17 cellular contexts compared by ENCODE assay signal in genomic region chrX:96764864-96765263, GRCh38.
A peak's percentile ranks its signal among the peaks of the same experiment; 100 is the strongest.
DNase-seq lines count a peak whose midpoint lies in the region; ATAC-seq lines count a peak whose summit lies in the region.
"Had no signal": no experiment of that assay in that cellular context is flagged by ENCODE, and none has a peak within 500 bp of the region (broad histone marks: within the 10 kb centered on the region; RNA-seq: fewer than 3 reads in every experiment).

No MANE protein-coding gene starts in this region.

- no peak overlapping the region for H2BK120ac ChIP-seq in mesendoderm (ENCODE audit: low read depth, low read length)

- H3K79me1 ChIP-seq in mesendoderm (ENCODE audit: low read length): no peaks in the 10 kb centered on the region

- H3K9me3 Mint-ChIP-seq in activated CD4-positive, alpha-beta T cell treated with anti-CD3 and anti-CD28 coated beads, Interleukin-2, amount 10 ng/mL, durations not matched to agents 7 days and 5 days: no peaks in the 10 kb centered on the region
- H3K9me3 Mint-ChIP-seq: CD8-positive, alpha-beta T cell; T-helper 1 cell treated with Interleukin-12 subunit alpha and Interleukin-12 subunit beta and Interleukin-4 antibody, amounts not matched to agents 30 μg/mL and 1 μg/mL, for 36 hours had no signal

- peaks cover 11% of the 10 kb centered on the region for H3K4me1 Mint-ChIP-seq in activated CD4-positive, alpha-beta T cell treated with anti-CD3 and anti-CD28 coated beads, Interleukin-2, amount 10 ng/mL, durations not matched to agents 7 days and 5 days

- no peaks in the 10 kb centered on the region for H3K79me2 ChIP-seq in mesendoderm (ENCODE audit: control insufficient read depth, insufficient read depth, low read length)

- H3K27me3 ChIP-seq in mesendoderm (ENCODE audit: insufficient read depth, low read length, poor library complexity): no peaks in the 10 kb centered on the region
- H3K27me3 ChIP-seq: brain microvascular endothelial cell, foreskin keratinocyte had no signal

- H3K36me3 Mint-ChIP-seq in activated CD4-positive, alpha-beta T cell treated with anti-CD3 and anti-CD28 coated beads, Interleukin-2, amount 10 ng/mL, durations not matched to agents 7 days and 5 days (ENCODE audit: low read depth): no peaks in the 10 kb centered on the region
- H3K36me3 Mint-ChIP-seq: CD8-positive, alpha-beta T cell had no signal

- H3K56ac ChIP-seq in mesendoderm (ENCODE audit: low read length): no peak overlapping the region

- H4K5ac ChIP-seq in mesendoderm (ENCODE audit: low read length): no peak overlapping the region

- no CpG with 5 or more reads among the region's 1 CpG for WGBS in mesendoderm (ENCODE audit: extremely low coverage, insufficient coverage, low lambda C conversion rate)

- CTCF ChIA-PET in activated CD4-positive, alpha-beta T cell treated with anti-CD3 and anti-CD28 coated beads, Interleukin-2, amount 10 ng/mL, durations not matched to agents 7 days and 5 days (lab: Charles Lee): no interaction called here

- DNase-seq in activated CD4-positive, alpha-beta T cell treated with anti-CD3 and anti-CD28 coated beads, Interleukin-2, amount 10 ng/mL, durations not matched to agents 7 days and 5 days: no peak
- no peak for DNase-seq in activated CD4-positive, alpha-beta T cell treated with anti-CD3 and anti-CD28 coated beads, Interleukin-2, amount 50 U/mL, for 1 hour
- DNase-seq in mesendoderm (peak; percentile 64), NCI-H1048 (lab: John Stamatoyannopoulos, UW) (no peak)
- no peak for DNase-seq in activated CD4-positive, alpha-beta T cell treated with anti-CD3 and anti-CD28 coated beads for 1 hour
- DNase-seq: 8988T; activated naive CD4-positive, alpha-beta T cell; brain microvascular endothelial cell; CD8-positive, alpha-beta T cell; effector CD4-positive, alpha-beta T cell; foreskin keratinocyte; NCI-H510A had no signal

- no peak overlapping the region for H2BK15ac ChIP-seq in mesendoderm (replicated peaks; ENCODE audit: low read depth)

- no peak overlapping the region for H3K4ac ChIP-seq in mesendoderm (ENCODE audit: low read depth, low read length)

- H3K4me3 ChIP-seq in mesendoderm (ENCODE audit: low read length): no peak overlapping the region
- H3K4me3 ChIP-seq: tibial nerve had no signal

- no peak overlapping the region for H3K23ac ChIP-seq in mesendoderm (ENCODE audit: low read length)

- no peak overlapping the region for H2AK5ac ChIP-seq in mesendoderm (ENCODE audit: low read length)

- H3K4me1 ChIP-seq in mesendoderm (ENCODE audit: control insufficient read depth, low read depth, low read length): no peaks in the 10 kb centered on the region
- H3K4me1 ChIP-seq: foreskin keratinocyte, tibial nerve had no signal

- H3K4me3 Mint-ChIP-seq in activated CD4-positive, alpha-beta T cell treated with anti-CD3 and anti-CD28 coated beads, Interleukin-2, amount 10 ng/mL, durations not matched to agents 7 days and 5 days: no peak overlapping the region
- H3K4me3 Mint-ChIP-seq: CD8-positive, alpha-beta T cell; T-helper 1 cell treated with Interleukin-12 subunit alpha and Interleukin-12 subunit beta and Interleukin-4 antibody, amounts not matched to agents 30 μg/mL and 1 μg/mL, for 36 hours had no signal

- no peaks in the 10 kb centered on the region for H3K36me3 ChIP-seq in mesendoderm (ENCODE audit: control insufficient read depth, insufficient read depth, low read length)
- H3K36me3 ChIP-seq: brain microvascular endothelial cell, tibial nerve had no signal

- H3K9ac ChIP-seq in mesendoderm (ENCODE audit: low read length): no peak overlapping the region

- no peak overlapping the region for H3K4me2 ChIP-seq in mesendoderm (ENCODE audit: low read length)

- peak; percentile 79 for ATAC-seq in GM21786 (IDR thresholded peaks at IDR 0.05; ENCODE audit: unreplicated experiment)
- peak; percentile 72 for ATAC-seq in HG03342 (IDR thresholded peaks at IDR 0.05; ENCODE audit: unreplicated experiment)
- ATAC-seq in HG03196 (IDR thresholded peaks at IDR 0.05; ENCODE audit: unreplicated experiment): no peak
- ATAC-seq: CD8-positive, alpha-beta T cell; foreskin keratinocyte had no signal

- H2BK5ac ChIP-seq in mesendoderm (ENCODE audit: low read length): no peak overlapping the region

- POLR2A ChIA-PET in activated CD4-positive, alpha-beta T cell treated with anti-CD3 and anti-CD28 coated beads, Interleukin-2, amount 10 ng/mL, durations not matched to agents 7 days and 5 days (lab: Charles Lee): no interaction called here

- H3K18ac ChIP-seq in mesendoderm (ENCODE audit: low read length): no peak overlapping the region

- H3K27ac Mint-ChIP-seq in activated CD4-positive, alpha-beta T cell treated with anti-CD3 and anti-CD28 coated beads, Interleukin-2, amount 10 ng/mL, durations not matched to agents 7 days and 5 days: peak overlapping the region; percentile 80
- H3K27ac Mint-ChIP-seq: CD8-positive, alpha-beta T cell; T-helper 1 cell treated with Interleukin-12 subunit alpha and Interleukin-12 subunit beta and Interleukin-4 antibody, amounts not matched to agents 30 μg/mL and 1 μg/mL, for 36 hours had no signal

- no peak overlapping the region for H4K8ac ChIP-seq in mesendoderm (ENCODE audit: low read depth, low read length)

- no peak overlapping the region for H3K27ac ChIP-seq in mesendoderm (ENCODE audit: low read depth, low read length)
- H3K27ac ChIP-seq: brain microvascular endothelial cell, foreskin keratinocyte, tibial nerve had no signal

- no peaks in the 10 kb centered on the region for H3K27me3 Mint-ChIP-seq in activated CD4-positive, alpha-beta T cell treated with anti-CD3 and anti-CD28 coated beads, Interleukin-2, amount 10 ng/mL, durations not matched to agents 7 days and 5 days
